Comparison of ENCODE assay signal across 8 cellular contexts in the genomic region with DNA sequence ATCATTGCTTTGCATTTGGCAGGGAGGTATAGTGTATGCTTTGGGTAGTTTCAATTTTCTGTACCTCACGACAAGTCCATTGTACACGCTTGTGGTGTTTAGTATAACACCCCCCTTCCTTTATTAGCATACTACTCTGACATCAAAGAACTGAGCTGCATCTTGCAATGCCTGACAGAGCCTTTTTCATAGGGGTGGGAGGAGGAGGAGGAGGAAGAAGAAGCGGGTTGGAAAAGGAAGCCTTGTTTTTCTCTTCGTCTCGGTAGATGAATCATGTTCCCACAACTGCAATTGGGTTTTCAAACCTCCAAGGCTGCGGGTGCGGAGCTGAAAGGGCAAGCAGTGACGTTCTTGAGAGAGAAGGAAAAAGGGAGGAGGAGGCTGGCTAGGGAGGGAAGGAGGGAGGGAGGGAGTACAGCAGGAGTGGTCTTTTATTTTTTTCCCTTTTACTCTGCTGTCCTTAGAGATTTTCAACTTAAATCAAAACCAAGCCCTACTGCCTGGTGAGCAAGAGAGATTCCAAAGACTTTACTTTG.
A peak's percentile ranks its signal among the peaks of the same experiment; 100 is the strongest.
DNase-seq lines count a peak whose midpoint lies in the region; ATAC-seq and TF ChIP-seq lines count a peak whose summit lies in the region.

No MANE protein-coding gene starts in this region.

- H3K9me2 ChIP-seq in PC-3 (replicated peaks; ENCODE audit: low read length), result no peaks in the 10 kb centered on the region
- H3K9me2 ChIP-seq in MM.1S (replicated peaks; ENCODE audit: insufficient read depth, low read length), result no peaks in the 10 kb centered on the region

- peaks cover 5% of the 10 kb centered on the region for H3K79me2 ChIP-seq in mesendoderm (ENCODE audit: control insufficient read depth, insufficient read depth, low read length)
- H3K79me2 ChIP-seq in PC-3 (ENCODE audit: low read length), result no peaks in the 10 kb centered on the region
- H3K79me2 ChIP-seq in MM.1S (ENCODE audit: low read length), result no peaks in the 10 kb centered on the region

- H3K4me2 ChIP-seq in mesendoderm (ENCODE audit: low read length), result peak overlapping the region; percentile 2
- no peak overlapping the region for H3K4me2 ChIP-seq in PC-3 (ENCODE audit: low read length)
- no peak overlapping the region for H3K4me2 ChIP-seq in MM.1S (ENCODE audit: low read depth, low read length)

- DNase-seq in GM12865 (ENCODE audit: low read depth) (peak; percentile 29), ecto neural progenitor cell (ENCODE audit: low spot score) (peak; percentile 64), mesendoderm (peak; percentile 76), PC-3 (no peak), MM.1S (no peak)
- peak; percentile 78 for DNase-seq in activated CD4-positive, alpha-beta T cell treated with anti-CD3 and anti-CD28 coated beads for 36 hours
- DNase-seq in stimulated activated CD4-positive, alpha-beta T cell treated with anti-CD3 and anti-CD28 coated beads, TNF-alpha, amount 100 ng/mL, for 48 hours (ENCODE audit: low read depth in 3 of 3), result peak; percentile 46 to 56 (median 50)

- H3K27ac ChIP-seq in mesendoderm (ENCODE audit: low read depth, low read length), result no peak overlapping the region
- H3K27ac ChIP-seq in PC-3 (ENCODE audit: low read length), result no peak overlapping the region
- no peak overlapping the region for H3K27ac ChIP-seq in MM.1S (ENCODE audit: low read length)

- POLR2A ChIA-PET in activated CD4-positive, alpha-beta T cell treated with anti-CD3 and anti-CD28 coated beads for 36 hours (lab: Charles Lee), result interaction anchor here (0.6 to 1.4 kb wide), 6 partner anchors 12 to 231 kb away, joined by 3 to 6 read pairs (median 6); no protein-coding TSS in a partner anchor
- POLR2A ChIA-PET in PC-3 (lab: Charles Lee; ENCODE audit: unreplicated experiment), result no interaction called here

- H3K9me3 ChIP-seq in PC-3 (ENCODE audit: low read length), result no peaks in the 10 kb centered on the region
- no peaks in the 10 kb centered on the region for H3K9me3 ChIP-seq in MM.1S (replicated peaks; ENCODE audit: insufficient read depth, low read length)

- no peaks in the 10 kb centered on the region for H4K20me1 ChIP-seq in PC-3 (ENCODE audit: low read length)
- H4K20me1 ChIP-seq in MM.1S (ENCODE audit: insufficient read depth, low read length), result no peaks in the 10 kb centered on the region

- H2AK5ac ChIP-seq in mesendoderm (ENCODE audit: low read length), result no peak overlapping the region

- H3K9me3 Mint-ChIP-seq in activated CD4-positive, alpha-beta T cell treated with anti-CD3 and anti-CD28 coated beads for 36 hours (ENCODE audit: low read depth), result no peaks in the 10 kb centered on the region

- no TSS peak for BruUV-seq in PC-3 (replicated peaks; lab: Mats Ljungman, UMichigan)

- no peak overlapping the region for H2BK15ac ChIP-seq in mesendoderm (replicated peaks; ENCODE audit: low read depth)

- no peak overlapping the region for H4K5ac ChIP-seq in mesendoderm (ENCODE audit: low read length)

- intact Hi-C loops in activated CD4-positive, alpha-beta T cell treated with anti-CD3 and anti-CD28 coated beads for 36 hours (cut with DNase I, micrococcal nuclease), result loop anchor here (1.0 to 10.0 kb wide), 9 partner anchors 27 to 216 kb away; a partner anchor contains a TSS
- intact Hi-C loops in PC-3 (cut with micrococcal nuclease), result no loop called here

- no peak overlapping the region for H3K27ac Mint-ChIP-seq in activated CD4-positive, alpha-beta T cell treated with anti-CD3 and anti-CD28 coated beads for 36 hours

- no peak overlapping the region for H2BK5ac ChIP-seq in mesendoderm (ENCODE audit: low read length)

- no peak overlapping the region for H4K8ac ChIP-seq in mesendoderm (ENCODE audit: low read depth, low read length)

- H3K36me3 ChIP-seq in mesendoderm (ENCODE audit: control insufficient read depth, insufficient read depth, low read length), result no peaks in the 10 kb centered on the region
- H3K36me3 ChIP-seq in PC-3 (ENCODE audit: low read depth, low read length), result no peaks in the 10 kb centered on the region
- H3K36me3 ChIP-seq in MM.1S (replicated peaks; ENCODE audit: insufficient read depth, low read length), result no peaks in the 10 kb centered on the region

- ATAC-seq in HG03139 (IDR thresholded peaks at IDR 0.05; ENCODE audit: unreplicated experiment) (peak; percentile 45), PC-3 (no peak)
- peak; percentile 90 for ATAC-seq in activated CD4-positive, alpha-beta T cell treated with anti-CD3 and anti-CD28 coated beads for 36 hours

- H3K27me3 ChIP-seq in mesendoderm (ENCODE audit: insufficient read depth, low read length, poor library complexity), result no peaks in the 10 kb centered on the region
- H3K27me3 ChIP-seq in PC-3 (ENCODE audit: low read length), result no peaks in the 10 kb centered on the region
- H3K27me3 ChIP-seq in MM.1S (replicated peaks; ENCODE audit: insufficient read depth, low read length), result no peaks in the 10 kb centered on the region

- no peak overlapping the region for H2AFZ ChIP-seq in PC-3 (ENCODE audit: low read length)
- no peak overlapping the region for H2AFZ ChIP-seq in MM.1S (ENCODE audit: low read length)

- H3F3A ChIP-seq in PC-3 (ENCODE audit: low read length, unreplicated experiment), result no peaks in the 10 kb centered on the region
- no peaks in the 10 kb centered on the region for H3F3A ChIP-seq in MM.1S (ENCODE audit: insufficient read depth, low read length)

- TF ChIP-seq CTCF in GM12865 (IDR thresholded peaks at IDR 0.05; ENCODE audit: insufficient read depth, low read depth, low read length, missing control alignments) (no peak), PC-3 (conservative IDR thresholded peaks at IDR 0.05; ENCODE audit: low read depth, low read length) (no peak), MM.1S (IDR thresholded peaks at IDR 0.05; ENCODE audit: low read length) (no peak)

- H3K4me1 Mint-ChIP-seq in activated CD4-positive, alpha-beta T cell treated with anti-CD3 and anti-CD28 coated beads for 36 hours, result peaks cover 48% of the 10 kb centered on the region

- no peak overlapping the region for H3K4ac ChIP-seq in mesendoderm (ENCODE audit: low read depth, low read length)

- CTCF ChIA-PET in activated CD4-positive, alpha-beta T cell treated with anti-CD3 and anti-CD28 coated beads for 36 hours (lab: Charles Lee), result interaction anchor here (0.7 to 2.0 kb wide), 12 partner anchors 13 to 339 kb away, joined by 3 to 6 read pairs (median 4); no protein-coding TSS in a partner anchor
- CTCF ChIA-PET in PC-3 (lab: Charles Lee), result no interaction called here

- no peak overlapping the region for H2BK120ac ChIP-seq in mesendoderm (ENCODE audit: low read depth, low read length)

- H3K56ac ChIP-seq in mesendoderm (ENCODE audit: low read length), result peak overlapping the region; percentile 9

- no peaks in the 10 kb centered on the region for H3K27me3 Mint-ChIP-seq in activated CD4-positive, alpha-beta T cell treated with anti-CD3 and anti-CD28 coated beads for 36 hours

- H3K4me1 ChIP-seq in mesendoderm (ENCODE audit: control insufficient read depth, low read depth, low read length) (peaks cover 13% of the 10 kb centered on the region), PC-3 (ENCODE audit: insufficient read depth, low read length) (no peaks in the 10 kb centered on the region), MM.1S (ENCODE audit: low read length) (no peaks in the 10 kb centered on the region)

- no peak overlapping the region for H3K9ac ChIP-seq in mesendoderm (ENCODE audit: low read length)
- no peak overlapping the region for H3K9ac ChIP-seq in PC-3 (ENCODE audit: low read length)
- no peak overlapping the region for H3K9ac ChIP-seq in MM.1S (ENCODE audit: low read length)

- WGBS in mesendoderm (ENCODE audit: extremely low coverage, insufficient coverage, low lambda C conversion rate), result no CpG with 5 or more reads among the region's 8 CpGs

- H3K4me3 ChIP-seq in GM12865 (ENCODE audit: low read depth, low read length) (no peak overlapping the region), mesendoderm (ENCODE audit: low read length) (no peak overlapping the region), PC-3 (ENCODE audit: low read length) (no peak overlapping the region), MM.1S (ENCODE audit: low read length) (no peak overlapping the region)

- peaks cover 5% of the 10 kb centered on the region for H3K36me3 Mint-ChIP-seq in activated CD4-positive, alpha-beta T cell treated with anti-CD3 and anti-CD28 coated beads for 36 hours (ENCODE audit: low read depth)

- H3K18ac ChIP-seq in mesendoderm (ENCODE audit: low read length), result no peak overlapping the region

- H3K79me1 ChIP-seq in mesendoderm (ENCODE audit: low read length), result peaks cover 10% of the 10 kb centered on the region

- H3K4me3 Mint-ChIP-seq in activated CD4-positive, alpha-beta T cell treated with anti-CD3 and anti-CD28 coated beads for 36 hours, result no peak overlapping the region

- H3K23ac ChIP-seq in mesendoderm (ENCODE audit: low read length), result no peak overlapping the region

Comparison
In these comparisons a context has a peak if more than half of its experiments do, and no peak if none do; other contexts are left out.
1. DNase-seq: peak in GM12865 (single experiment), activated CD4-positive, alpha-beta T cell treated with anti-CD3 and anti-CD28 coated beads for 36 hours (single experiment), ecto neural progenitor cell (single experiment), mesendoderm (single experiment) and stimulated activated CD4-positive, alpha-beta T cell treated with anti-CD3 and anti-CD28 coated beads, TNF-alpha, amount 100 ng/mL, for 48 hours (3 of 3); none in PC-3 (single experiment) and MM.1S (single experiment).